In the genomic region with DNA sequence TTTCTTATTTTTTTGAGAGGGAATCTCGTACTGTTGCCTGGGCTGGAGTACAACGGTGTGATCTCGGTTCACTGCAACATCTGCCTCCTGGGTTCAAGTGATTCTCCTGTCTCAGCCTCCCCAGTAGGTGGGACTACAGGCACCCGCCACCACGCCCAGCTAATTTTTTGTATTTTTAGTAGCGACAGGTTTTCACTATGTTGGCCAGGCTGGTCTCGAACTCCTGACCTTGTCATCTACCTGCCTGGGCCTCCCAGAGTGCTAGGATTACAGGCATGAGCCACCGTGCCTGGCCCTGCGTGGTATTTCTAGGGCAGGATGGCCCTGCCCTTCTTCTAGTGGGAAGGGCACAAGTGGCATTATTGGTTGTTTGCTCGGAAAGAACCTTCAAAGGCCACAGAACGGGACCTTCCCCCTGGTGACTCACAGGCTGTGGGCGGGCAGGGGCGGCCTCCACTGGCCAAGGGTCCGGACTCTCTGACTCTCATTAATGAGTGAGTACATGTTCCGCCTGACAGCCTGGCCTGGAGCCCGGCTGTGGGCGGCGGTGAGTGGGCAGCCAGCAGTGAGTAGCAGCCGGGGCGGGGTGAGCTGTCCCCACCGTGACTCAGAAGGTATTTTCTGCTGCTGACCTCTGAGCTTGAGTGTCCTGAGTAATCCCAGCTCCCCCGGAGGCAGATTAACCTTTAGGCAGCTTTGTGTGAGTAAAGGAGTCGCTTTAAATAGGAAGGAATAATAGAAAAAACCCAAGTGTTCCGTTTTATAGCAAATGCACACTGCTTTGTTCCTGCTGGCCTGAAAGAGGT, we compare ENCODE assay signal across 8 cellular contexts. TPM values are rescaled to one million over a fixed set of nuclear protein-coding genes. Genes with fewer than 3 reads are reported as not detected.
DNase-seq lines count a peak whose midpoint lies in the region; ATAC-seq and TF ChIP-seq lines count a peak whose summit lies in the region.

No MANE protein-coding gene starts in this region.

- H3K36me3 Mint-ChIP-seq in natural killer cell treated with Interleukin-12 subunit alpha and Interleukin-12 subunit beta and Interleukin-15 and Interleukin-18, amount 100 ng/mL, for 72 hours, result no peaks in the 10 kb centered on the region

- ATAC-seq in GM18505 (IDR thresholded peaks at IDR 0.05; ENCODE audit: unreplicated experiment) (no peak), HG02840 (IDR thresholded peaks at IDR 0.05; ENCODE audit: low FRiP score, unreplicated experiment) (peak; percentile 42), GM19328 (IDR thresholded peaks at IDR 0.05; ENCODE audit: unreplicated experiment) (no peak)
- peak; percentile 87 to 91 for ATAC-seq in natural killer cell treated with Interleukin-12 subunit alpha and Interleukin-12 subunit beta and Interleukin-15 and Interleukin-18, amount 100 ng/mL, for 72 hours

- no peaks in the 10 kb centered on the region for H3K9me3 Mint-ChIP-seq in natural killer cell treated with Interleukin-12 subunit alpha and Interleukin-12 subunit beta and Interleukin-15 and Interleukin-18, amount 100 ng/mL, for 72 hours

- H3K4me3 ChIP-seq in stomach smooth muscle (ENCODE audit: low read length in 2 of 2), result peak overlapping the region; percentile 31 to 57

- peak; percentile 91 for DNase-seq in NOMO-1 treated with DMSO at 0.1 percent for 48 hours (lab: John Stamatoyannopoulos, UW; ENCODE audit: unreplicated experiment)
- DNase-seq in activated T-cell treated with anti-CD3 and anti-CD28 coated beads, Interleukin-2, amount 50 U/mL, for 1 hour, result peak; percentile 45
- DNase-seq in fibroblast of gingiva (ENCODE audit: low read depth), result peak; percentile 98
- peak; percentile 98 for DNase-seq in natural killer cell treated with Interleukin-12 subunit alpha and Interleukin-12 subunit beta and Interleukin-15 and Interleukin-18, amount 100 ng/mL, for 72 hours (ENCODE audit: low spot score)

- H3K4me3 Mint-ChIP-seq in natural killer cell treated with Interleukin-12 subunit alpha and Interleukin-12 subunit beta and Interleukin-15 and Interleukin-18, amount 100 ng/mL, for 72 hours, result peak overlapping the region; percentile 86

- no peaks in the 10 kb centered on the region for H3K27me3 Mint-ChIP-seq in natural killer cell treated with Interleukin-12 subunit alpha and Interleukin-12 subunit beta and Interleukin-15 and Interleukin-18, amount 100 ng/mL, for 72 hours

- peaks cover 64% of the 10 kb centered on the region for H3K4me1 ChIP-seq in stomach smooth muscle (ENCODE audit: control insufficient read depth, insufficient read depth, low read length)

- no peaks in the 10 kb centered on the region for H3K36me3 ChIP-seq in stomach smooth muscle (ENCODE audit: control insufficient read depth in 2 of 2, insufficient read depth in 2 of 2, low read length in 2 of 2)

- peak; percentile 45 for TF ChIP-seq POLR2A in GM18505 (IDR thresholded peaks at IDR 0.05; ENCODE audit: borderline replicate concordance, extremely low read depth, insufficient read depth, insufficient read length)

- H3K27ac Mint-ChIP-seq in natural killer cell treated with Interleukin-12 subunit alpha and Interleukin-12 subunit beta and Interleukin-15 and Interleukin-18, amount 100 ng/mL, for 72 hours, result peak overlapping the region; percentile 97 to 99

- H3K27me3 ChIP-seq in stomach smooth muscle (ENCODE audit: control insufficient read depth in 1 of 2, insufficient read depth in 2 of 2, low read length in 2 of 2), result no peaks in the 10 kb centered on the region

- H3K9ac ChIP-seq in stomach smooth muscle (ENCODE audit: low read length in 2 of 2), result peak overlapping the region; percentile 21 to 57

- H3K27ac ChIP-seq in stomach smooth muscle (ENCODE audit: low read length), result peak overlapping the region; percentile 85

- no peaks in the 10 kb centered on the region for H3K9me3 ChIP-seq in stomach smooth muscle (ENCODE audit: control insufficient read depth in 2 of 2, low read length in 2 of 2)

- peaks cover 58 to 59% of the 10 kb centered on the region in 2 donors for H3K4me1 Mint-ChIP-seq in natural killer cell treated with Interleukin-12 subunit alpha and Interleukin-12 subunit beta and Interleukin-15 and Interleukin-18, amount 100 ng/mL, for 72 hours (ENCODE audit: low read depth in 2 of 2)

RNA-seq across cellular contexts. Expression of a gene that starts 5.1 kb away (rescaled TPM):
- 100 to 1,000 TPM; 108 to 190 TPM for total RNA-seq in natural killer cell treated with Interleukin-12 subunit alpha and Interleukin-12 subunit beta and Interleukin-15 and Interleukin-18, amount 100 ng/mL, for 72 hours

RNA-seq across cellular contexts. Expression of a gene that starts 17.5 kb away (rescaled TPM):
- total RNA-seq in natural killer cell treated with Interleukin-12 subunit alpha and Interleukin-12 subunit beta and Interleukin-15 and Interleukin-18, amount 100 ng/mL, for 72 hours, result 100 to 1,000 TPM; 126 to 191 TPM

Comparison
In these comparisons a context has a peak if more than half of its experiments do, and no peak if none do; other contexts are left out.
1. ATAC-seq: peak in HG02840 (single experiment) and natural killer cell treated with Interleukin-12 subunit alpha and Interleukin-12 subunit beta and Interleukin-15 and Interleukin-18, amount 100 ng/mL, for 72 hours (2 of 2); none in GM18505 (single experiment) and GM19328 (single experiment).
2. DNase-seq: peak in every context shown above with its lines; median percentile 98 in fibroblast of gingiva; 98 in natural killer cell treated with Interleukin-12 subunit alpha and Interleukin-12 subunit beta and Interleukin-15 and Interleukin-18, amount 100 ng/mL, for 72 hours; 91 in NOMO-1 treated with DMSO at 0.1 percent for 48 hours; 45 in activated T-cell treated with anti-CD3 and anti-CD28 coated beads, Interleukin-2, amount 50 U/mL, for 1 hour.